ENCODE assay signal across 19 cellular contexts in genomic region chr3:134346744-134347143, GRCh38. TPM values are rescaled to one million over a fixed set of nuclear protein-coding genes. Genes with fewer than 3 reads are reported as not detected.
"Had no signal": no experiment of that assay in that cellular context is flagged by ENCODE, and none has a peak within 500 bp of the region (broad histone marks: within the 10 kb centered on the region; RNA-seq: fewer than 3 reads in every experiment).

No MANE protein-coding gene starts in this region.

- DNase-seq: effector memory CD4-positive, alpha-beta T cell; esophagus squamous epithelium; mesenchymal stem cell; naive thymus-derived CD4-positive, alpha-beta T cell; right lobe of liver; stimulated activated CD4-positive, alpha-beta T cell treated with anti-CD3 and anti-CD28 coated beads, Interleukin-12 subunit alpha, Interleukin-12 subunit beta, amount 100 ng/mL, for 4 hours; stimulated activated CD4-positive, alpha-beta T cell treated with anti-CD3 and anti-CD28 coated beads, Interleukin-1b, Interleukin-23, amount 100 ng/mL, for 48 hours; stimulated activated CD4-positive, alpha-beta T cell treated with anti-CD3 and anti-CD28 coated beads, Interleukin-4, amount 100 ng/mL, for 1 hour; stimulated activated CD8-positive, alpha-beta memory T cell treated with anti-CD3 and anti-CD28 coated beads, Interleukin-4, amount 100 ng/mL, for 48 hours; stimulated activated naive CD4-positive, alpha-beta T cell; stimulated activated naive CD8-positive, alpha-beta T cell treated with anti-CD3 and anti-CD28 coated beads, Interleukin-15, amount 100 ng/mL, for 72 hours; trophoblast cell had no signal

- H3K36me3 ChIP-seq: esophagus squamous epithelium, left lung, neural progenitor cell, right lobe of liver, thyroid gland, vagina had no signal

- H2AFZ ChIP-seq: neural progenitor cell, parathyroid adenoma had no signal

- H3K9me3 ChIP-seq: right lobe of liver, thyroid gland, vagina had no signal

- H3K27ac ChIP-seq: left lung, neural progenitor cell, parathyroid adenoma, right lobe of liver, thyroid gland, vagina had no signal

- H3K9ac ChIP-seq: neural progenitor cell, parathyroid adenoma had no signal

- H3K27me3 ChIP-seq: esophagus squamous epithelium, left lung, neural progenitor cell, right lobe of liver, thyroid gland, vagina had no signal

- H3K79me2 ChIP-seq: parathyroid adenoma had no signal

- H3K4me3 ChIP-seq: esophagus squamous epithelium, left lung, mucosa of descending colon, neural progenitor cell, right lobe of liver, smooth muscle cell, thyroid gland, vagina had no signal

- H3K4me2 ChIP-seq: neural progenitor cell, smooth muscle cell had no signal

RNA-seq across cellular contexts. Expression of gene AMOTL2, which starts 27.5 kb away (rescaled TPM):
- total RNA-seq: naive thymus-derived CD4-positive, alpha-beta T cell had no signal
